In the genomic region with DNA sequence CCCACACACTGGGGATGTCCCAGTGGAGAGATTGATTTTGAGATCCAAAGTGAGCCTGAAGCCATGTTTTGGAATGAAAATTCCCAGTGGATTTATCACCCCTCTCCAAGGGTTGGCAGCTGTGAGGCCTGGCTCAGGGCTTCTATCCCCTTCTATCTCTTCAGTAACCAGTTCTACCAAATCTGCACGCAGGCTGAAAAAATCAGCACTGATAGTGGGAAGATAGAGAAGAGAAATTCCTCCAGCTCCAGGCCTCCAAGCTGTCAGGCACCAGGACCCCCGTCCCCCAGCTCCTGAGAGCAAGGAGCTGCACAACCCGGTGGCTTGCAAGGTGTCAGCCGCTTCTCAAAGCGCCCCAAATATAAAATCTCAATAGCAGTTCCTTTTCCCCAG, we compare ENCODE assay signal across 8 cellular contexts. TPM values are rescaled to one million over a fixed set of nuclear protein-coding genes. Genes with fewer than 3 reads are reported as not detected.
DNase-seq lines count a peak whose midpoint lies in the region; ATAC-seq, FAIRE-seq and TF ChIP-seq lines count a peak whose summit lies in the region.

No MANE protein-coding gene starts in this region.

- H3K27ac ChIP-seq in heart right ventricle, result peak overlapping the region in 9 of 10 donors; percentile 80 to 97 (median 92)
- peak overlapping the region; percentile 91 for H3K27ac ChIP-seq in K562 (ENCODE audit: extremely low read depth, low read depth, low read length)
- no peak overlapping the region for H3K27ac ChIP-seq in mesendoderm (ENCODE audit: low read depth, low read length)
- peak overlapping the region; percentile 93 to 94 for H3K27ac ChIP-seq in uterus

- no peak overlapping the region for H2BK5ac ChIP-seq in mesendoderm (ENCODE audit: low read length)

- no peak overlapping the region for H4K5ac ChIP-seq in mesendoderm (ENCODE audit: low read length)

- H3K4me3 ChIP-seq in heart right ventricle (peak overlapping the region; percentile 65 to 98 (median 90)), K562 (peak overlapping the region; percentile 95), mesendoderm (ENCODE audit: low read length) (peak overlapping the region; percentile 86), uterus (peak overlapping the region; percentile 85 to 91)

- no peak overlapping the region for H2AFZ ChIP-seq in K562 (ENCODE audit: low read depth, low read length)

- in situ Hi-C loops in K562 (cut with MboI), result loop anchor here (5.0 kb wide), 1 partner anchor 129 kb away; no protein-coding TSS in a partner anchor

- H3K23ac ChIP-seq in mesendoderm (ENCODE audit: low read length), result no peak overlapping the region

- peak overlapping the region; percentile 89 for H3K4me2 ChIP-seq in K562 (ENCODE audit: insufficient read depth, low read length)
- H3K4me2 ChIP-seq in mesendoderm (ENCODE audit: low read length), result peak overlapping the region; percentile 88

- H3K9ac ChIP-seq in K562 (ENCODE audit: insufficient read depth in 1 of 2, low read depth in 2 of 2, low read length in 2 of 2) (peak overlapping the region; percentile 86 to 91), mesendoderm (ENCODE audit: low read length) (peak overlapping the region; percentile 97)

- no peak for TF ChIP-seq RAD21 in K562 (CRISPR knock-in tag; conservative IDR thresholded peaks at IDR 0.05 in 1 of 2, IDR thresholded peaks at IDR 0.05 in 1 of 2)

- intact Hi-C loops in heart right ventricle (cut with DNase I), result loop anchor here in 4 of 10 donors (5.0 to 10.0 kb wide), 4 partner anchors 39 to 134 kb away; a partner anchor contains a TSS
- intact Hi-C loops in Right ventricle myocardium superior (cut with DNase I), result no loop called here
- intact Hi-C loops in K562 (cut with micrococcal nuclease), result loop anchor here (5.0 kb wide), 1 partner anchor 249 kb away; a partner anchor contains a TSS
- intact Hi-C loops in uterus (cut with DNase I; ENCODE audit: low total_unique reads), result loop anchor here (10.0 kb wide), 1 partner anchor 132 kb away; no protein-coding TSS in a partner anchor

- CTCF ChIA-PET in K562 (lab: Yijun Ruan, JAX; ENCODE audit: low intra/inter-chr PET ratio), result interaction anchor here (1.6 to 1.7 kb wide), 2 partner anchors 48 to 133 kb away, joined by 6 to 10 read pairs; no protein-coding TSS in a partner anchor

- H3K9me3 ChIP-seq in heart right ventricle (no peaks in the 10 kb centered on the region), K562 (replicated peaks; ENCODE audit: control insufficient read depth, insufficient read depth, low read depth, low read length) (no peaks in the 10 kb centered on the region), uterus (no peaks in the 10 kb centered on the region)

- BruUV-seq in K562 (replicated peaks; lab: Mats Ljungman, UMichigan), result no TSS peak

- FAIRE-seq in K562 (lab: Jason Lieb, UNC) (no peak), RCC 7860 (lab: Jason Lieb, UNC) (no peak)

- no peak for TF ChIP-seq EP300 in K562 (IDR thresholded peaks at IDR 0.05; ENCODE audit: low read length)

- no peak overlapping the region for H2AK5ac ChIP-seq in mesendoderm (ENCODE audit: low read length)

- H3K79me1 ChIP-seq in mesendoderm (ENCODE audit: low read length), result peaks cover 4% of the 10 kb centered on the region

- H3K9me1 ChIP-seq in K562 (ENCODE audit: control insufficient read depth, insufficient read depth, low read length), result no peaks in the 10 kb centered on the region

- H3K4ac ChIP-seq in mesendoderm (ENCODE audit: low read depth, low read length), result no peak overlapping the region

- no peaks in the 10 kb centered on the region for H3K27me3 ChIP-seq in heart right ventricle
- H3K27me3 ChIP-seq in K562 (ENCODE audit: control insufficient read depth in 2 of 2, insufficient read depth in 2 of 2, low read length in 2 of 2), result no peaks in the 10 kb centered on the region
- no peaks in the 10 kb centered on the region for H3K27me3 ChIP-seq in mesendoderm (ENCODE audit: insufficient read depth, low read length, poor library complexity)
- H3K27me3 ChIP-seq in uterus, result no peaks in the 10 kb centered on the region

- no peak overlapping the region for H3K18ac ChIP-seq in mesendoderm (ENCODE audit: low read length)

- H4K20me1 ChIP-seq in K562 (replicated peaks; ENCODE audit: control insufficient read depth, insufficient read depth, low read length), result no peaks in the 10 kb centered on the region

- H2BK15ac ChIP-seq in mesendoderm (replicated peaks; ENCODE audit: low read depth), result no peak overlapping the region

- peak overlapping the region; percentile 99 for H3K56ac ChIP-seq in mesendoderm (ENCODE audit: low read length)

- DNase-seq in heart right ventricle, result no peak
- DNase-seq in Right ventricle myocardium superior, result no peak
- DNase-seq in K562 (ENCODE audit: extremely low read depth in 1 of 4, low spot score in 3 of 4), result no peak
- peak; percentile 49 for DNase-seq in mesendoderm
- DNase-seq in uterus, result no peak
- no peak for DNase-seq in RCC 7860 (ENCODE audit: low spot score)
- DNase-seq in OCI-M2 (lab: John Stamatoyannopoulos, UW; ENCODE audit: unreplicated experiment), result no peak

- H3K36me3 ChIP-seq in heart right ventricle, result peaks cover 0 to 3% (median 0%) of the 10 kb centered on the region in 9 donors
- H3K36me3 ChIP-seq in K562 (ENCODE audit: control insufficient read depth, insufficient read depth, low read length), result peaks cover 44% of the 10 kb centered on the region
- no peaks in the 10 kb centered on the region for H3K36me3 ChIP-seq in mesendoderm (ENCODE audit: control insufficient read depth, insufficient read depth, low read length)
- no peaks in the 10 kb centered on the region for H3K36me3 ChIP-seq in uterus

- TF ChIP-seq POLR2A in K562 (conservative IDR thresholded peaks at IDR 0.05) (no peak), uterus (IDR thresholded peaks at IDR 0.05) (no peak)

- no peak overlapping the region for H2BK120ac ChIP-seq in mesendoderm (ENCODE audit: low read depth, low read length)

- H3K79me2 ChIP-seq in K562 (ENCODE audit: control insufficient read depth, insufficient read depth, low read length) (peaks cover 64% of the 10 kb centered on the region), mesendoderm (ENCODE audit: control insufficient read depth, insufficient read depth, low read length) (no peaks in the 10 kb centered on the region)

- H3K4me1 ChIP-seq in heart right ventricle (peaks cover 7 to 59% (median 41%) of the 10 kb centered on the region in 9 donors), K562 (replicated peaks in 1 of 2; ENCODE audit: control insufficient read depth in 2 of 2, insufficient read depth in 2 of 2, low read length in 2 of 2) (peaks cover 33 to 47% of the 10 kb centered on the region in 2 experiments), mesendoderm (ENCODE audit: control insufficient read depth, low read depth, low read length) (peaks cover 4% of the 10 kb centered on the region), uterus (peaks cover 0 to 12% of the 10 kb centered on the region in 2 donors)

- POLR2A ChIA-PET in K562 (lab: Yijun Ruan, JAX), result interaction anchor here (0.5 to 1.6 kb wide), 15 partner anchors 8 to 184 kb away, joined by 3 to 6 read pairs (median 3); a partner anchor contains a TSS

- no peak for ATAC-seq in heart right ventricle
- ATAC-seq in Right ventricle myocardium superior (ENCODE audit: poor library complexity), result no peak
- no peak for ATAC-seq in K562
- no peak for ATAC-seq in GM18867 (IDR thresholded peaks at IDR 0.05; ENCODE audit: unreplicated experiment)

- WGBS in heart right ventricle, 2 donors, result 17% methylated on average over 5 of the region's 5 CpGs
- WGBS in K562 (ENCODE audit: insufficient coverage, low coverage, missing lambda C conversion rate), result 1% methylated on average over 5 of the region's 5 CpGs
- no CpG with 5 or more reads among the region's 5 CpGs for WGBS in mesendoderm (ENCODE audit: extremely low coverage, insufficient coverage, low lambda C conversion rate)

- H4K8ac ChIP-seq in mesendoderm (ENCODE audit: low read depth, low read length), result no peak overlapping the region

- TF ChIP-seq CTCF in heart right ventricle (IDR thresholded peaks at IDR 0.05) (no peak), K562 (IDR thresholded peaks at IDR 0.05 in 2 of 3, conservative IDR thresholded peaks at IDR 0.05 in 1 of 3; ENCODE audit: insufficient read depth in 2 of 3, low read depth in 1 of 3, low read length in 3 of 3) (no peak), uterus (IDR thresholded peaks at IDR 0.05) (no peak)

RNA-seq across cellular contexts. Expression of a gene that starts 1.0 kb away (rescaled TPM):
- 100 to 1,000 TPM in 3 of 10 donors, 10 to 100 TPM in 7; 82.8 to 159 (median 90.7) TPM for total RNA-seq in heart right ventricle
- polyA plus RNA-seq in heart right ventricle, result 10 to 100 TPM; 38.3 to 51.6 TPM
- 101 TPM for total RNA-seq in Right ventricle myocardium superior
- total RNA-seq in K562 (2011; cell fraction: chromatin; rRNA removed; ENCODE audit: low replicate concordance), result 71.3 and 104 TPM in 2 replicates
- 66.8 and 70.7 TPM in 2 replicates for total RNA-seq in K562 (2011; cell fraction: nucleolus; rRNA removed)
- 69.2 and 74.4 TPM in 2 replicates for total RNA-seq in K562 (2011; cell fraction: nucleoplasm; rRNA removed)
- total RNA-seq in K562 (2014; rRNA removed), result 41.7 and 47.7 TPM in 2 replicates
- total RNA-seq in K562 (2014; rRNA removed; fragmentation: Illumina TruSeq; extraction: Trizol), result 22.8 and 28.5 TPM in 2 replicates
- total RNA-seq in K562 (2015; rRNA removed; fragmentation: Illumina TruSeq; extraction: Trizol), result 38.1 and 40.6 TPM in 2 replicates
- total RNA-seq in K562 (2021), result 138 and 143 TPM in 2 replicates
- 90.8 and 99.7 TPM in 2 replicates for polyA plus RNA-seq in K562 (2011; rRNA removed)
- polyA plus RNA-seq in K562 (2011; cell fraction: cytosol; rRNA removed), result 118 and 151 TPM in 2 replicates
- 86.5 and 110 TPM in 2 replicates for polyA plus RNA-seq in K562 (2011; cell fraction: nucleus; rRNA removed)
- polyA plus RNA-seq in K562 (2012), result 106 and 168 TPM in 2 replicates
- polyA plus RNA-seq in K562 (2014; fragmentation: Illumina TruSeq; extraction: Trizol), result 87.8 and 95.5 TPM in 2 replicates
- polyA plus RNA-seq in K562 (2014; fragmentation: Nextera tagmentation; extraction: Ambion mirVana), result 10 to 100 TPM; 17.5 to 30.1 TPM
- polyA plus RNA-seq in K562 (2014; rRNA removed), result 72.2 and 72.7 TPM in 2 replicates
- polyA minus RNA-seq in K562 (2011; rRNA and poly(A)+ RNA removed), result 114 and 143 TPM in 2 replicates
- polyA minus RNA-seq in K562 (2011; cell fraction: cytosol; rRNA and poly(A)+ RNA removed), result 86.6 and 88.6 TPM in 2 replicates
- polyA minus RNA-seq in K562 (2011; cell fraction: nucleus; rRNA and poly(A)+ RNA removed), result 16.2 and 18.3 TPM in 2 replicates
- 48.9 TPM for polyA plus RNA-seq in mesendoderm (2013, experiment 1 of 2)
- polyA plus RNA-seq in mesendoderm (2013, experiment 2 of 2), result 54.5 TPM
- 100 to 1,000 TPM in 1 of 4 donors, 10 to 100 TPM in 3; 31.3 to 117 (median 37.4) TPM for total RNA-seq in uterus

RNA-seq across cellular contexts. Expression of a gene that starts 6.4 kb away (rescaled TPM):
- total RNA-seq in heart right ventricle, result 1 to 10 TPM; 1.1 to 5.6 (median 2.2) TPM
- 1 to 10 TPM; 5.4 to 5.5 TPM for polyA plus RNA-seq in heart right ventricle
- 2.9 TPM for total RNA-seq in Right ventricle myocardium superior
- total RNA-seq in K562 (2011; cell fraction: chromatin; rRNA removed; ENCODE audit: low replicate concordance), result 64.4 and 82.9 TPM in 2 replicates
- total RNA-seq in K562 (2011; cell fraction: nucleolus; rRNA removed), result 76.9 and 79.7 TPM in 2 replicates
- 79.7 and 82.1 TPM in 2 replicates for total RNA-seq in K562 (2011; cell fraction: nucleoplasm; rRNA removed)
- 52.3 and 56.7 TPM in 2 replicates for total RNA-seq in K562 (2014; rRNA removed)
- 21.5 and 25.2 TPM in 2 replicates for total RNA-seq in K562 (2014; rRNA removed; fragmentation: Illumina TruSeq; extraction: Trizol)
- 31.2 and 33.5 TPM in 2 replicates for total RNA-seq in K562 (2015; rRNA removed; fragmentation: Illumina TruSeq; extraction: Trizol)
- total RNA-seq in K562 (2021), result 39.5 and 42.4 TPM in 2 replicates
- polyA plus RNA-seq in K562 (2011; rRNA removed), result 26.9 and 36.3 TPM in 2 replicates
- polyA plus RNA-seq in K562 (2011; cell fraction: cytosol; rRNA removed), result 40.5 and 70.4 TPM in 2 replicates
- 24.6 and 32.8 TPM in 2 replicates for polyA plus RNA-seq in K562 (2011; cell fraction: nucleus; rRNA removed)
- polyA plus RNA-seq in K562 (2012), result 19.4 and 24.0 TPM in 2 replicates
- 30.2 and 32.3 TPM in 2 replicates for polyA plus RNA-seq in K562 (2014; fragmentation: Illumina TruSeq; extraction: Trizol)
- polyA plus RNA-seq in K562 (2014; fragmentation: Nextera tagmentation; extraction: Ambion mirVana), result under 1 TPM in 1 of 2 experiments, not detected in 1; 0.32 TPM
- 44.9 and 53.3 TPM in 2 replicates for polyA plus RNA-seq in K562 (2014; rRNA removed)
- 25.0 and 26.0 TPM in 2 replicates for polyA minus RNA-seq in K562 (2011; rRNA and poly(A)+ RNA removed)
- 14.7 and 20.7 TPM in 2 replicates for polyA minus RNA-seq in K562 (2011; cell fraction: cytosol; rRNA and poly(A)+ RNA removed)
- polyA minus RNA-seq in K562 (2011; cell fraction: nucleus; rRNA and poly(A)+ RNA removed), result 16.6 and 16.9 TPM in 2 replicates
- polyA plus RNA-seq in mesendoderm (2013, experiment 1 of 2), result 10.9 TPM
- 11.0 TPM for polyA plus RNA-seq in mesendoderm (2013, experiment 2 of 2)
- 10 to 100 TPM in 3 of 4 donors, under 1 TPM in 1; 0.26 to 17.4 (median 13.6) TPM for total RNA-seq in uterus

RNA-seq across cellular contexts. Expression of a gene that starts 41.7 kb away (rescaled TPM):
- total RNA-seq in heart right ventricle, result 10 to 100 TPM; 34.2 to 41.6 (median 39.2) TPM
- polyA plus RNA-seq in heart right ventricle, result 10 to 100 TPM; 32.3 to 48.2 TPM
- 36.4 TPM for total RNA-seq in Right ventricle myocardium superior
- total RNA-seq in K562 (2011; cell fraction: chromatin; rRNA removed; ENCODE audit: low replicate concordance), result 47.5 and 136 TPM in 2 replicates
- 90.7 and 91.3 TPM in 2 replicates for total RNA-seq in K562 (2011; cell fraction: nucleolus; rRNA removed)
- 66.9 and 68.4 TPM in 2 replicates for total RNA-seq in K562 (2011; cell fraction: nucleoplasm; rRNA removed)
- total RNA-seq in K562 (2014; rRNA removed), result 65.2 and 82.2 TPM in 2 replicates
- total RNA-seq in K562 (2014; rRNA removed; fragmentation: Illumina TruSeq; extraction: Trizol), result 35.9 and 37.5 TPM in 2 replicates
- 42.2 and 44.8 TPM in 2 replicates for total RNA-seq in K562 (2015; rRNA removed; fragmentation: Illumina TruSeq; extraction: Trizol)
- 97.5 and 98.3 TPM in 2 replicates for total RNA-seq in K562 (2021)
- polyA plus RNA-seq in K562 (2011; rRNA removed), result 123 and 132 TPM in 2 replicates
- polyA plus RNA-seq in K562 (2011; cell fraction: cytosol; rRNA removed), result 145 and 255 TPM in 2 replicates
- polyA plus RNA-seq in K562 (2011; cell fraction: nucleus; rRNA removed), result 106 and 137 TPM in 2 replicates
- polyA plus RNA-seq in K562 (2012), result 90.4 and 103 TPM in 2 replicates
- polyA plus RNA-seq in K562 (2014; fragmentation: Illumina TruSeq; extraction: Trizol), result 143 and 149 TPM in 2 replicates
- polyA plus RNA-seq in K562 (2014; fragmentation: Nextera tagmentation; extraction: Ambion mirVana), result 100 to 1,000 TPM; 306 to 351 TPM
- 106 and 135 TPM in 2 replicates for polyA plus RNA-seq in K562 (2014; rRNA removed)
- polyA minus RNA-seq in K562 (2011; rRNA and poly(A)+ RNA removed), result 74.6 and 135 TPM in 2 replicates
- 72.4 and 111 TPM in 2 replicates for polyA minus RNA-seq in K562 (2011; cell fraction: cytosol; rRNA and poly(A)+ RNA removed)
- 45.1 and 67.7 TPM in 2 replicates for polyA minus RNA-seq in K562 (2011; cell fraction: nucleus; rRNA and poly(A)+ RNA removed)
- polyA plus RNA-seq in mesendoderm (2013, experiment 1 of 2), result 55.8 TPM
- 62.4 TPM for polyA plus RNA-seq in mesendoderm (2013, experiment 2 of 2)
- total RNA-seq in uterus, result 10 to 100 TPM; 19.0 to 67.6 (median 32.3) TPM

RNA-seq across cellular contexts. Expression of a gene that starts 53.9 kb away (rescaled TPM):
- total RNA-seq in heart right ventricle (10 to 100 TPM; 13.2 to 19.4 (median 16.0) TPM), Right ventricle myocardium superior (15.6 TPM), K562 (2014; rRNA removed) (7.4 and 14.0 TPM in 2 replicates), K562 (2014; rRNA removed; fragmentation: Illumina TruSeq; extraction: Trizol) (7.5 and 8.5 TPM in 2 replicates), K562 (2015; rRNA removed; fragmentation: Illumina TruSeq; extraction: Trizol) (8.5 TPM in 2 replicates), K562 (2021) (31.1 and 32.9 TPM in 2 replicates), uterus (10 to 100 TPM in 1 of 4 donors, 1 to 10 TPM in 3; 2.4 to 24.3 (median 4.2) TPM)
- polyA plus RNA-seq in heart right ventricle (10 to 100 TPM in 1 of 2 donors, 1 to 10 TPM in 1; 8.7 to 13.2 TPM), K562 (2011; rRNA removed) (7.3 and 8.3 TPM in 2 replicates), K562 (2014; fragmentation: Illumina TruSeq; extraction: Trizol) (34.5 and 34.6 TPM in 2 replicates), K562 (2014; fragmentation: Nextera tagmentation; extraction: Ambion mirVana) (1 to 10 TPM; 4.0 to 6.7 TPM), K562 (2014; rRNA removed) (10.9 TPM in 2 replicates)
- total RNA-seq in K562 (2011; cell fraction: chromatin; rRNA removed; ENCODE audit: low replicate concordance), result 115 and 118 TPM in 2 replicates
- 34.0 and 45.9 TPM in 2 replicates for total RNA-seq in K562 (2011; cell fraction: nucleolus; rRNA removed)
- total RNA-seq in K562 (2011; cell fraction: nucleoplasm; rRNA removed), result 86.2 and 134 TPM in 2 replicates
- polyA plus RNA-seq in K562 (2011; cell fraction: cytosol; rRNA removed), result 11.9 and 18.3 TPM in 2 replicates
- 10.0 and 18.6 TPM in 2 replicates for polyA plus RNA-seq in K562 (2011; cell fraction: nucleus; rRNA removed)
- polyA plus RNA-seq in K562 (2012), result 21.1 and 26.3 TPM in 2 replicates
- 17.9 and 18.4 TPM in 2 replicates for polyA minus RNA-seq in K562 (2011; rRNA and poly(A)+ RNA removed)
- polyA minus RNA-seq in K562 (2011; cell fraction: cytosol; rRNA and poly(A)+ RNA removed), result 20.8 and 24.7 TPM in 2 replicates
- 7.1 and 7.9 TPM in 2 replicates for polyA minus RNA-seq in K562 (2011; cell fraction: nucleus; rRNA and poly(A)+ RNA removed)
- 63.3 TPM for polyA plus RNA-seq in mesendoderm (2013, experiment 1 of 2)
- 65.8 TPM for polyA plus RNA-seq in mesendoderm (2013, experiment 2 of 2)

RNA-seq across cellular contexts. Expression of a gene that starts 54.8 kb away (rescaled TPM):
- total RNA-seq in heart right ventricle (10 to 100 TPM; 18.4 to 28.0 (median 21.6) TPM), Right ventricle myocardium superior (14.8 TPM), K562 (2014; rRNA removed) (17.7 and 18.7 TPM in 2 replicates), K562 (2014; rRNA removed; fragmentation: Illumina TruSeq; extraction: Trizol) (8.2 and 8.3 TPM in 2 replicates), K562 (2015; rRNA removed; fragmentation: Illumina TruSeq; extraction: Trizol) (10.4 and 12.0 TPM in 2 replicates), K562 (2021) (24.0 and 31.3 TPM in 2 replicates), uterus (10 to 100 TPM; 22.1 to 78.4 (median 55.2) TPM)
- polyA plus RNA-seq in heart right ventricle (10 to 100 TPM in 1 of 2 donors, 1 to 10 TPM in 1; 7.3 to 11.2 TPM), K562 (2011; rRNA removed) (13.5 and 27.0 TPM in 2 replicates), K562 (2014; fragmentation: Illumina TruSeq; extraction: Trizol) (19.9 and 21.4 TPM in 2 replicates), K562 (2014; fragmentation: Nextera tagmentation; extraction: Ambion mirVana) (1 to 10 TPM in 1 of 2 experiments, under 1 TPM in 1; 0.82 to 1.1 TPM), K562 (2014; rRNA removed) (21.5 and 21.8 TPM in 2 replicates)
- total RNA-seq in K562 (2011; cell fraction: chromatin; rRNA removed; ENCODE audit: low replicate concordance), result 126 and 135 TPM in 2 replicates
- total RNA-seq in K562 (2011; cell fraction: nucleolus; rRNA removed), result 70.4 and 78.8 TPM in 2 replicates
- total RNA-seq in K562 (2011; cell fraction: nucleoplasm; rRNA removed), result 90.9 and 130 TPM in 2 replicates
- 17.1 and 19.2 TPM in 2 replicates for polyA plus RNA-seq in K562 (2011; cell fraction: cytosol; rRNA removed)
- 115 and 157 TPM in 2 replicates for polyA plus RNA-seq in K562 (2011; cell fraction: nucleus; rRNA removed)
- 27.6 and 28.9 TPM in 2 replicates for polyA plus RNA-seq in K562 (2012)
- polyA minus RNA-seq in K562 (2011; rRNA and poly(A)+ RNA removed), result 18.1 and 18.7 TPM in 2 replicates
- 12.2 and 15.7 TPM in 2 replicates for polyA minus RNA-seq in K562 (2011; cell fraction: cytosol; rRNA and poly(A)+ RNA removed)
- 23.6 and 27.0 TPM in 2 replicates for polyA minus RNA-seq in K562 (2011; cell fraction: nucleus; rRNA and poly(A)+ RNA removed)
- 24.4 TPM for polyA plus RNA-seq in mesendoderm (2013, experiment 1 of 2)
- 25.2 TPM for polyA plus RNA-seq in mesendoderm (2013, experiment 2 of 2)
